1 cellular context compared by ENCODE assay signal in the genomic region with DNA sequence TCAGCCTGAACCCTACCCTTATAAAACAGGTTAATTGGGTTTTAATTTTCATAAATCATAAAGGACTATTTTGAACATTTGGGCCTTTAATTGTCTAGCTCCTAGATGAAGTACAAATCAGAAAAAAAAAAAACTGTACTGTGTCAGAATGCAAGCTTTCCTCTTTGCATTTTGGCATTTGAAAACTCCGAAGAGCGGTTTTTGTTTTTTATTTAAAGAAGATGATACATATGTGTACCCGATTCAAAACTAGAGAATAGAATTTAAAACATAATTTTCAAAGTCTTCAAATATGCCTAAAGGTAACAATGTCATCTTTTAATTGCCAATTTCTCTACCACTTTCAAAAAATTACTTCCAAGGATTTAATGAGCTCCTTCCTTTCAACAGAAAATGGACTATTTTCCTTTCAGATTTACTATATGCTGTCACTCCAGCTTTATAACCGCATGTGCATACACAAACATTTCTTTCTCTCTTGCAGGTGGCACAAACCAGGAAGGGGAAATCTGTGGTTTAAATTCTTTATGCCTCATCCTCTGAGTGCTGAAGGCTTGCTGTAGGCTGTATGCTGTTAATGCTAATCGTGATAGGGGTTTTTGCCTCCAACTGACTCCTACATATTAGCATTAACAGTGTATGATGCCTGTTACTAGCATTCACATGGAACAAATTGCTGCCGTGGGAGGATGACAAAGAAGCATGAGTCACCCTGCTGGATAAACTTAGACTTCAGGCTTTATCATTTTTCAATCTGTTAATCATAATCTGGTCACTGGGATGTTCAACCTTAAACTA.
A peak's percentile ranks its signal among the peaks of the same experiment; 100 is the strongest.
TF ChIP-seq lines count a peak whose summit lies in the region.

No MANE protein-coding gene starts in this region.

TF ChIP-seq in GM12878, 131 proteins besides CTCF, POLR2A, EP300 and RAD21 (continued from another document and continues in another):
- TF ChIP-seq, protein P1, sequence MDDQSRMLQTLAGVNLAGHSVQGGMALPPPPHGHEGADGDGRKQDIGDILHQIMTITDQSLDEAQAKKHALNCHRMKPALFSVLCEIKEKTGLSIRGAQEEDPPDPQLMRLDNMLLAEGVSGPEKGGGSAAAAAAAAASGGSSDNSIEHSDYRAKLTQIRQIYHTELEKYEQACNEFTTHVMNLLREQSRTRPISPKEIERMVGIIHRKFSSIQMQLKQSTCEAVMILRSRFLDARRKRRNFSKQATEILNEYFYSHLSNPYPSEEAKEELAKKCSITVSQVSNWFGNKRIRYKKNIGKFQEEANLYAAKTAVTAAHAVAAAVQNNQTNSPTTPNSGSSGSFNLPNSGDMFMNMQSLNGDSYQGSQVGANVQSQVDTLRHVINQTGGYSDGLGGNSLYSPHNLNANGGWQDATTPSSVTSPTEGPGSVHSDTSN (IDR thresholded peaks at IDR 0.05; ENCODE audit: insufficient replicate concordance, low read depth, low read length), result peak; percentile 28
- no peak for TF ChIP-seq TBL1XR1 (IDR thresholded peaks at IDR 0.05; ENCODE audit: low read depth, low read length)
- no peak for TF ChIP-seq NFXL1 (IDR thresholded peaks at IDR 0.05; ENCODE audit: borderline replicate concordance)
- TF ChIP-seq, protein P2, sequence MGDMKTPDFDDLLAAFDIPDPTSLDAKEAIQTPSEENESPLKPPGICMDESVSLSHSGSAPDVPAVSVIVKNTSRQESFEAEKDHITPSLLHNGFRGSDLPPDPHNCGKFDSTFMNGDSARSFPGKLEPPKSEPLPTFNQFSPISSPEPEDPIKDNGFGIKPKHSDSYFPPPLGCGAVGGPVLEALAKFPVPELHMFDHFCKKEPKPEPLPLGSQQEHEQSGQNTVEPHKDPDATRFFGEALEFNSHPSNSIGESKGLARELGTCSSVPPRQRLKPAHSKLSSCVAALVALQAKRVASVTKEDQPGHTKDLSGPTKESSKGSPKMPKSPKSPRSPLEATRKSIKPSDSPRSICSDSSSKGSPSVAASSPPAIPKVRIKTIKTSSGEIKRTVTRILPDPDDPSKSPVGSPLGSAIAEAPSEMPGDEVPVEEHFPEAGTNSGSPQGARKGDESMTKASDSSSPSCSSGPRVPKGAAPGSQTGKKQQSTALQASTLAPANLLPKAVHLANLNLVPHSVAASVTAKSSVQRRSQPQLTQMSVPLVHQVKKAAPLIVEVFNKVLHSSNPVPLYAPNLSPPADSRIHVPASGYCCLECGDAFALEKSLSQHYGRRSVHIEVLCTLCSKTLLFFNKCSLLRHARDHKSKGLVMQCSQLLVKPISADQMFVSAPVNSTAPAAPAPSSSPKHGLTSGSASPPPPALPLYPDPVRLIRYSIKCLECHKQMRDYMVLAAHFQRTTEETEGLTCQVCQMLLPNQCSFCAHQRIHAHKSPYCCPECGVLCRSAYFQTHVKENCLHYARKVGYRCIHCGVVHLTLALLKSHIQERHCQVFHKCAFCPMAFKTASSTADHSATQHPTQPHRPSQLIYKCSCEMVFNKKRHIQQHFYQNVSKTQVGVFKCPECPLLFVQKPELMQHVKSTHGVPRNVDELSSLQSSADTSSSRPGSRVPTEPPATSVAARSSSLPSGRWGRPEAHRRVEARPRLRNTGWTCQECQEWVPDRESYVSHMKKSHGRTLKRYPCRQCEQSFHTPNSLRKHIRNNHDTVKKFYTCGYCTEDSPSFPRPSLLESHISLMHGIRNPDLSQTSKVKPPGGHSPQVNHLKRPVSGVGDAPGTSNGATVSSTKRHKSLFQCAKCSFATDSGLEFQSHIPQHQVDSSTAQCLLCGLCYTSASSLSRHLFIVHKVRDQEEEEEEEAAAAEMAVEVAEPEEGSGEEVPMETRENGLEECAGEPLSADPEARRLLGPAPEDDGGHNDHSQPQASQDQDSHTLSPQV (IDR thresholded peaks at IDR 0.05), result no peak
- TF ChIP-seq SIN3A (IDR thresholded peaks at IDR 0.05; ENCODE audit: low read depth, low read length), result no peak
- no peak for TF ChIP-seq LARP7 (IDR thresholded peaks at IDR 0.05)
- TF ChIP-seq HSF1 (IDR thresholded peaks at IDR 0.05; ENCODE audit: low read depth, low read length), result no peak
- TF ChIP-seq SRF (IDR thresholded peaks at IDR 0.05; ENCODE audit: low read depth in 2 of 2, low read length in 2 of 2), result no peak
- TF ChIP-seq ATF7 (IDR thresholded peaks at IDR 0.05; ENCODE audit: low read depth), result peak; percentile 31; the same call in 1 of the 2 replicates
- TF ChIP-seq POLR2AphosphoS2 (IDR thresholded peaks at IDR 0.05; ENCODE audit: low read depth, low read length), result peak; percentile 25; the same call in 1 of the 2 replicates
- no peak for TF ChIP-seq E2F4 (IDR thresholded peaks at IDR 0.05; ENCODE audit: low read depth, low read length)
- TF ChIP-seq PAX5 (IDR thresholded peaks at IDR 0.05; ENCODE audit: borderline replicate concordance, low read depth, low read length), result peak; percentile 47; the same call in 1 of the 2 replicates
- TF ChIP-seq NFYA (IDR thresholded peaks at IDR 0.05; ENCODE audit: borderline replicate concordance, low read depth, low read length), result no peak
- TF ChIP-seq CREM (IDR thresholded peaks at IDR 0.05; ENCODE audit: low read depth), result peak; percentile 58
- TF ChIP-seq EZH2 (IDR thresholded peaks at IDR 0.05; ENCODE audit: borderline replicate concordance, control insufficient read depth, low read depth, low read length), result no peak
- peak; percentile 92 for TF ChIP-seq POLR2AphosphoS5 (IDR thresholded peaks at IDR 0.05; ENCODE audit: low read length)
- TF ChIP-seq SMAD5 (IDR thresholded peaks at IDR 0.05; ENCODE audit: low read depth), result peak; percentile 92; the same call in 1 of the 2 replicates
- TF ChIP-seq NBN (IDR thresholded peaks at IDR 0.05), result 0 out of 2 replicates have a peak, but pooled peaks have one; percentile 23
- TF ChIP-seq ESRRA (IDR thresholded peaks at IDR 0.05; ENCODE audit: low read length), result no peak
- no peak for TF ChIP-seq SREBF1 (IDR thresholded peaks at IDR 0.05; ENCODE audit: low read length)
- 0 out of 3 replicates have a peak, but pooled peaks have one; percentile 43 for TF ChIP-seq POU2F2 (IDR thresholded peaks at IDR 0.05; ENCODE audit: borderline replicate concordance, low read depth, low read length)
- no peak for TF ChIP-seq SMARCA5 (IDR thresholded peaks at IDR 0.05)
- TF ChIP-seq IKZF1 (conservative IDR thresholded peaks at IDR 0.05), result no peak
- no peak for TF ChIP-seq SMAD1 (IDR thresholded peaks at IDR 0.05; ENCODE audit: low read depth, partially characterized antibody)
- TF ChIP-seq TCF12 (IDR thresholded peaks at IDR 0.05; ENCODE audit: low read depth, low read length), result no peak
- no peak for TF ChIP-seq RBBP5 (conservative IDR thresholded peaks at IDR 0.05)
- no peak for TF ChIP-seq RAD51 (IDR thresholded peaks at IDR 0.05)
- TF ChIP-seq, protein P3, sequence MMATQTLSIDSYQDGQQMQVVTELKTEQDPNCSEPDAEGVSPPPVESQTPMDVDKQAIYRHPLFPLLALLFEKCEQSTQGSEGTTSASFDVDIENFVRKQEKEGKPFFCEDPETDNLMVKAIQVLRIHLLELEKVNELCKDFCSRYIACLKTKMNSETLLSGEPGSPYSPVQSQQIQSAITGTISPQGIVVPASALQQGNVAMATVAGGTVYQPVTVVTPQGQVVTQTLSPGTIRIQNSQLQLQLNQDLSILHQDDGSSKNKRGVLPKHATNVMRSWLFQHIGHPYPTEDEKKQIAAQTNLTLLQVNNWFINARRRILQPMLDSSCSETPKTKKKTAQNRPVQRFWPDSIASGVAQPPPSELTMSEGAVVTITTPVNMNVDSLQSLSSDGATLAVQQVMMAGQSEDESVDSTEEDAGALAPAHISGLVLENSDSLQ (IDR thresholded peaks at IDR 0.05), result peak; percentile 85
- TF ChIP-seq ZBTB40 (IDR thresholded peaks at IDR 0.05; ENCODE audit: borderline replicate concordance), result no peak
- TF ChIP-seq TCF7 (IDR thresholded peaks at IDR 0.05; ENCODE audit: borderline replicate concordance), result no peak
- TF ChIP-seq KDM1A (IDR thresholded peaks at IDR 0.05; ENCODE audit: borderline replicate concordance), result no peak
- no peak for TF ChIP-seq DPF2 (IDR thresholded peaks at IDR 0.05)
- TF ChIP-seq NRF1 (conservative IDR thresholded peaks at IDR 0.05; ENCODE audit: low read depth, low read length), result no peak
- no peak for TF ChIP-seq HDAC6 (IDR thresholded peaks at IDR 0.05; ENCODE audit: unreplicated experiment)
- TF ChIP-seq STAT1 (conservative IDR thresholded peaks at IDR 0.05), result no peak
- no peak for TF ChIP-seq NFIC (IDR thresholded peaks at IDR 0.05; ENCODE audit: low read depth, low read length)
- peak; percentile 28; the same call in 1 of the 2 replicates for TF ChIP-seq BCL11A (IDR thresholded peaks at IDR 0.05; ENCODE audit: low read depth, low read length)
- no peak for TF ChIP-seq PAX8 (IDR thresholded peaks at IDR 0.05)
- TF ChIP-seq KAT2A (conservative IDR thresholded peaks at IDR 0.05; ENCODE audit: control insufficient read depth, low read depth, low read length), result no peak
- TF ChIP-seq JUND (IDR thresholded peaks at IDR 0.05; ENCODE audit: low read depth, low read length), result no peak
- TF ChIP-seq CEBPB (IDR thresholded peaks at IDR 0.05; ENCODE audit: borderline replicate concordance in 1 of 2, low read depth in 2 of 2, low read length in 2 of 2), result no peak
- no peak for TF ChIP-seq MEF2B (IDR thresholded peaks at IDR 0.05; ENCODE audit: partially characterized antibody, poor library complexity, severe bottlenecking)
- TF ChIP-seq EED (IDR thresholded peaks at IDR 0.05; ENCODE audit: low read depth), result peak; percentile 77
- TF ChIP-seq, protein P4, sequence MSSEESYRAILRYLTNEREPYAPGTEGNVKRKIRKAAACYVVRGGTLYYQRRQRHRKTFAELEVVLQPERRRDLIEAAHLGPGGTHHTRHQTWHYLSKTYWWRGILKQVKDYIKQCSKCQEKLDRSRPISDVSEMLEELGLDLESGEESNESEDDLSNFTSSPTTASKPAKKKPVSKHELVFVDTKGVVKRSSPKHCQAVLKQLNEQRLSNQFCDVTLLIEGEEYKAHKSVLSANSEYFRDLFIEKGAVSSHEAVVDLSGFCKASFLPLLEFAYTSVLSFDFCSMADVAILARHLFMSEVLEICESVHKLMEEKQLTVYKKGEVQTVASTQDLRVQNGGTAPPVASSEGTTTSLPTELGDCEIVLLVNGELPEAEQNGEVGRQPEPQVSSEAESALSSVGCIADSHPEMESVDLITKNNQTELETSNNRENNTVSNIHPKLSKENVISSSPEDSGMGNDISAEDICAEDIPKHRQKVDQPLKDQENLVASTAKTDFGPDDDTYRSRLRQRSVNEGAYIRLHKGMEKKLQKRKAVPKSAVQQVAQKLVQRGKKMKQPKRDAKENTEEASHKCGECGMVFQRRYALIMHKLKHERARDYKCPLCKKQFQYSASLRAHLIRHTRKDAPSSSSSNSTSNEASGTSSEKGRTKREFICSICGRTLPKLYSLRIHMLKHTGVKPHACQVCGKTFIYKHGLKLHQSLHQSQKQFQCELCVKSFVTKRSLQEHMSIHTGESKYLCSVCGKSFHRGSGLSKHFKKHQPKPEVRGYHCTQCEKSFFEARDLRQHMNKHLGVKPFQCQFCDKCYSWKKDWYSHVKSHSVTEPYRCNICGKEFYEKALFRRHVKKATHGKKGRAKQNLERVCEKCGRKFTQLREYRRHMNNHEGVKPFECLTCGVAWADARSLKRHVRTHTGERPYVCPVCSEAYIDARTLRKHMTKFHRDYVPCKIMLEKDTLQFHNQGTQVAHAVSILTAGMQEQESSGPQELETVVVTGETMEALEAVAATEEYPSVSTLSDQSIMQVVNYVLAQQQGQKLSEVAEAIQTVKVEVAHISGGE (CRISPR knock-in tag; IDR thresholded peaks at IDR 0.05), result no peak
- TF ChIP-seq ZNF384 (IDR thresholded peaks at IDR 0.05; ENCODE audit: borderline replicate concordance, low read depth, low read length), result peak; percentile 28; the same call in 1 of the 2 replicates
- no peak for TF ChIP-seq RFX5 (IDR thresholded peaks at IDR 0.05; ENCODE audit: low read depth, low read length)
- no peak for TF ChIP-seq MEF2A (IDR thresholded peaks at IDR 0.05; ENCODE audit: insufficient read depth, low read depth, low read length)
